Comparison of ENCODE assay signal across 1 cellular context in the genomic region with DNA sequence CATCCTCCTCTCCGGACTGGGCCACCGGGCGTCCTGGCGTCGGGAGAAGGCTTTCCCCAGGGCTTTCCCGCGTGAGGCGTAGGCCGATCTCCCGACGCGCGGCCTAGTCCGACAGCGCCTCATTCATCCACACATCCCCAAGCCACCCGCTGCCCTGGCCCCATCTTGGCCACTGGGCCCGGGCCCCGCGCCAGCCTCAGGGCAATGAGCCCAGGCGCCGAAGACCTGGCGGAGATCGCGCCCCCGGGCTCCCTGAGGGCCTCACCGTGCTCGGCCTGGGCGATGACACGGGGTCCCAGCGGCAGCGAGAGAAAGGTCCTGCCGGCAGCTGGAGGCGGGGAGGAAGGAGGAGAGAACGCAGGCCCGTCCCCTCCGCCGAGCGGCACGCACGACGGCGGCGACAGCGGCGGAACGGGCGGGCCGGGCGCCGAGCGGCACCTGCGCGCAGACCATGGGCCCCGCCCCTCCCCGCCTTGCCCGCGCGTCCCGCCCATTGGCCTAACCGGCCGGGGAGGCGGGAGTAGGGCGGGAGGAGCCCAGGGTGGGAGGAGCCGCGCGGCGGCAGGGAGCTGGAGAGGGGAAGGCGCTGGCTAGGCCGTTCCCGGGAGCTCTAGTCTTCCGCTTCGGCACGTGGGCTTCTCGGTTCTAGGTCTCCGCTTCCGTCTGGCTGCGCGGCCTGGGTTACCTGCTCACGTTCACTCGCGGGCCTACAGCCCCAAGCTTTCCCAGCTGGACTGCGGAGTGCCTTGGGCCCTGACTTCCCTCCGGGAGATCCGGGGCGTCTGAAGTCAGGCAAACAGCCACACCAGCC.
TF ChIP-seq lines count a peak whose summit lies in the region.

TSS of gene OLA1 (minus strand) at position 346 of the 811 bp plus-strand sequence. CDS start 1,717 bp downstream, outside the sequence.

TF ChIP-seq in HepG2, 621 proteins besides CTCF, POLR2A, EP300 and RAD21 (continued from another document and continues in another):
- TF ChIP-seq, protein P1, sequence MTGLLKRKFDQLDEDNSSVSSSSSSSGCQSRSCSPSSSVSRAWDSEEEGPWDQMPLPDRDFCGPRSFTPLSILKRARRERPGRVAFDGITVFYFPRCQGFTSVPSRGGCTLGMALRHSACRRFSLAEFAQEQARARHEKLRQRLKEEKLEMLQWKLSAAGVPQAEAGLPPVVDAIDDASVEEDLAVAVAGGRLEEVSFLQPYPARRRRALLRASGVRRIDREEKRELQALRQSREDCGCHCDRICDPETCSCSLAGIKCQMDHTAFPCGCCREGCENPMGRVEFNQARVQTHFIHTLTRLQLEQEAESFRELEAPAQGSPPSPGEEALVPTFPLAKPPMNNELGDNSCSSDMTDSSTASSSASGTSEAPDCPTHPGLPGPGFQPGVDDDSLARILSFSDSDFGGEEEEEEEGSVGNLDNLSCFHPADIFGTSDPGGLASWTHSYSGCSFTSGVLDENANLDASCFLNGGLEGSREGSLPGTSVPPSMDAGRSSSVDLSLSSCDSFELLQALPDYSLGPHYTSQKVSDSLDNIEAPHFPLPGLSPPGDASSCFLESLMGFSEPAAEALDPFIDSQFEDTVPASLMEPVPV (CRISPR knock-in tag; IDR thresholded peaks at IDR 0.05) = peak; percentile 82
- TF ChIP-seq KMT2A (CRISPR knock-in tag; IDR thresholded peaks at IDR 0.05) = peak; percentile 97
- TF ChIP-seq ZNF234 (CRISPR knock-in tag; conservative IDR thresholded peaks at IDR 0.05) = peak; percentile 69; the same call in 1 of the 2 replicates
- peak; percentile 96 for TF ChIP-seq BRD4 (CRISPR knock-in tag; IDR thresholded peaks at IDR 0.05)
- TF ChIP-seq, protein P2, sequence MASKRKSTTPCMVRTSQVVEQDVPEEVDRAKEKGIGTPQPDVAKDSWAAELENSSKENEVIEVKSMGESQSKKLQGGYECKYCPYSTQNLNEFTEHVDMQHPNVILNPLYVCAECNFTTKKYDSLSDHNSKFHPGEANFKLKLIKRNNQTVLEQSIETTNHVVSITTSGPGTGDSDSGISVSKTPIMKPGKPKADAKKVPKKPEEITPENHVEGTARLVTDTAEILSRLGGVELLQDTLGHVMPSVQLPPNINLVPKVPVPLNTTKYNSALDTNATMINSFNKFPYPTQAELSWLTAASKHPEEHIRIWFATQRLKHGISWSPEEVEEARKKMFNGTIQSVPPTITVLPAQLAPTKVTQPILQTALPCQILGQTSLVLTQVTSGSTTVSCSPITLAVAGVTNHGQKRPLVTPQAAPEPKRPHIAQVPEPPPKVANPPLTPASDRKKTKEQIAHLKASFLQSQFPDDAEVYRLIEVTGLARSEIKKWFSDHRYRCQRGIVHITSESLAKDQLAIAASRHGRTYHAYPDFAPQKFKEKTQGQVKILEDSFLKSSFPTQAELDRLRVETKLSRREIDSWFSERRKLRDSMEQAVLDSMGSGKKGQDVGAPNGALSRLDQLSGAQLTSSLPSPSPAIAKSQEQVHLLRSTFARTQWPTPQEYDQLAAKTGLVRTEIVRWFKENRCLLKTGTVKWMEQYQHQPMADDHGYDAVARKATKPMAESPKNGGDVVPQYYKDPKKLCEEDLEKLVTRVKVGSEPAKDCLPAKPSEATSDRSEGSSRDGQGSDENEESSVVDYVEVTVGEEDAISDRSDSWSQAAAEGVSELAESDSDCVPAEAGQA (IDR thresholded peaks at IDR 0.05; ENCODE audit: low read depth) = peak; percentile 26; the same call in 1 of the 2 replicates
- TF ChIP-seq, protein P2 (CRISPR knock-in tag; IDR thresholded peaks at IDR 0.05; ENCODE audit: borderline replicate concordance) = peak; percentile 88
- TF ChIP-seq, protein P3, sequence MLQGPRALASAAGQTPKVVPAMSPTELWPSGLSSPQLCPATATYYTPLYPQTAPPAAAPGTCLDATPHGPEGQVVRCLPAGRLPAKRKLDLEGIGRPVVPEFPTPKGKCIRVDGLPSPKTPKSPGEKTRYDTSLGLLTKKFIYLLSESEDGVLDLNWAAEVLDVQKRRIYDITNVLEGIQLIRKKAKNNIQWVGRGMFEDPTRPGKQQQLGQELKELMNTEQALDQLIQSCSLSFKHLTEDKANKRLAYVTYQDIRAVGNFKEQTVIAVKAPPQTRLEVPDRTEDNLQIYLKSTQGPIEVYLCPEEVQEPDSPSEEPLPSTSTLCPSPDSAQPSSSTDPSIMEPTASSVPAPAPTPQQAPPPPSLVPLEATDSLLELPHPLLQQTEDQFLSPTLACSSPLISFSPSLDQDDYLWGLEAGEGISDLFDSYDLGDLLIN (CRISPR knock-in tag; IDR thresholded peaks at IDR 0.05; ENCODE audit: borderline replicate concordance) = peak; percentile 87; the same call in 1 of the 2 replicates
- TF ChIP-seq RARA (CRISPR knock-in tag; IDR thresholded peaks at IDR 0.05) = peak; percentile 49
- TF ChIP-seq GTF2F1 (IDR thresholded peaks at IDR 0.05; ENCODE audit: low read length) = no peak
- peak; percentile 73 for TF ChIP-seq ZEB1 (IDR thresholded peaks at IDR 0.05; ENCODE audit: insufficient replicate concordance, low read depth)
- TF ChIP-seq KDM5A (IDR thresholded peaks at IDR 0.05; ENCODE audit: borderline replicate concordance, low read length) = peak; percentile 57; the same call in 1 of the 2 replicates
- TF ChIP-seq SNRNP70 (IDR thresholded peaks at IDR 0.05; ENCODE audit: low read depth, low read length) = no peak
- TF ChIP-seq, protein P4, sequence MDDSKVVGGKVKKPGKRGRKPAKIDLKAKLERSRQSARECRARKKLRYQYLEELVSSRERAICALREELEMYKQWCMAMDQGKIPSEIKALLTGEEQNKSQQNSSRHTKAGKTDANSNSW (CRISPR knock-in tag; IDR thresholded peaks at IDR 0.05; ENCODE audit: borderline replicate concordance) = peak; percentile 42
- no peak; the same call in 1 of the 2 replicates for TF ChIP-seq MYNN (CRISPR knock-in tag; IDR thresholded peaks at IDR 0.05; ENCODE audit: low read depth)
- peak; percentile 76 for TF ChIP-seq HINFP (CRISPR knock-in tag; IDR thresholded peaks at IDR 0.05; ENCODE audit: low read depth)
- peak; percentile 86; the same call in 1 of the 2 replicates for TF ChIP-seq MXD4 (CRISPR knock-in tag; IDR thresholded peaks at IDR 0.05)
- TF ChIP-seq, protein P5, sequence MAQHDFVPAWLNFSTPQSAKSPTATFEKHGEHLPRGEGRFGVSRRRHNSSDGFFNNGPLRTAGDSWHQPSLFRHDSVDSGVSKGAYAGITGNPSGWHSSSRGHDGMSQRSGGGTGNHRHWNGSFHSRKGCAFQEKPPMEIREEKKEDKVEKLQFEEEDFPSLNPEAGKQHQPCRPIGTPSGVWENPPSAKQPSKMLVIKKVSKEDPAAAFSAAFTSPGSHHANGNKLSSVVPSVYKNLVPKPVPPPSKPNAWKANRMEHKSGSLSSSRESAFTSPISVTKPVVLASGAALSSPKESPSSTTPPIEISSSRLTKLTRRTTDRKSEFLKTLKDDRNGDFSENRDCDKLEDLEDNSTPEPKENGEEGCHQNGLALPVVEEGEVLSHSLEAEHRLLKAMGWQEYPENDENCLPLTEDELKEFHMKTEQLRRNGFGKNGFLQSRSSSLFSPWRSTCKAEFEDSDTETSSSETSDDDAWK (CRISPR knock-in tag; IDR thresholded peaks at IDR 0.05) = no peak
- TF ChIP-seq, protein P6, sequence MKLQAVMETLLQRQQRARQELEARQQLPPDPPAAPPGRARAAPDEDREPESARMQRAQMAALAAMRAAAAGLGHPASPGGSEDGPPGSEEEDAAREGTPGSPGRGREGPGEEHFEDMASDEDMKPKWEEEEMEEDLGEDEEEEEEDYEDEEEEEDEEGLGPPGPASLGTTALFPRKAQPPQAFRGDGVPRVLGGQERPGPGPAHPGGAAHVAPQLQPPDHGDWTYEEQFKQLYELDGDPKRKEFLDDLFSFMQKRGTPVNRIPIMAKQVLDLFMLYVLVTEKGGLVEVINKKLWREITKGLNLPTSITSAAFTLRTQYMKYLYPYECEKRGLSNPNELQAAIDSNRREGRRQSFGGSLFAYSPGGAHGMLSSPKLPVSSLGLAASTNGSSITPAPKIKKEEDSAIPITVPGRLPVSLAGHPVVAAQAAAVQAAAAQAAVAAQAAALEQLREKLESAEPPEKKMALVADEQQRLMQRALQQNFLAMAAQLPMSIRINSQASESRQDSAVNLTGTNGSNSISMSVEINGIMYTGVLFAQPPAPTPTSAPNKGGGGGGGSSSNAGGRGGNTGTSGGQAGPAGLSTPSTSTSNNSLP (IDR thresholded peaks at IDR 0.05; ENCODE audit: low read depth, low read length) = no peak
- peak; percentile 91 for TF ChIP-seq ZNF761 (CRISPR knock-in tag; conservative IDR thresholded peaks at IDR 0.05)
- TF ChIP-seq, protein P7, sequence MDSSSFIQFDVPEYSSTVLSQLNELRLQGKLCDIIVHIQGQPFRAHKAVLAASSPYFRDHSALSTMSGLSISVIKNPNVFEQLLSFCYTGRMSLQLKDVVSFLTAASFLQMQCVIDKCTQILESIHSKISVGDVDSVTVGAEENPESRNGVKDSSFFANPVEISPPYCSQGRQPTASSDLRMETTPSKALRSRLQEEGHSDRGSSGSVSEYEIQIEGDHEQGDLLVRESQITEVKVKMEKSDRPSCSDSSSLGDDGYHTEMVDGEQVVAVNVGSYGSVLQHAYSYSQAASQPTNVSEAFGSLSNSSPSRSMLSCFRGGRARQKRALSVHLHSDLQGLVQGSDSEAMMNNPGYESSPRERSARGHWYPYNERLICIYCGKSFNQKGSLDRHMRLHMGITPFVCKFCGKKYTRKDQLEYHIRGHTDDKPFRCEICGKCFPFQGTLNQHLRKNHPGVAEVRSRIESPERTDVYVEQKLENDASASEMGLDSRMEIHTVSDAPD (CRISPR knock-in tag; IDR thresholded peaks at IDR 0.05) = peak; percentile 4; the same call in 1 of the 2 replicates
- no peak; the same call in 1 of the 2 replicates for TF ChIP-seq FOXJ3 (CRISPR knock-in tag; IDR thresholded peaks at IDR 0.05; ENCODE audit: borderline replicate concordance)
- TF ChIP-seq PLRG1 (conservative IDR thresholded peaks at IDR 0.05) = no peak
- peak; percentile 96 for TF ChIP-seq ZNF274 (CRISPR knock-in tag; IDR thresholded peaks at IDR 0.05)
- peak; percentile 41; the same call in 1 of the 2 replicates for TF ChIP-seq HOXA9 (CRISPR knock-in tag; IDR thresholded peaks at IDR 0.05; ENCODE audit: borderline replicate concordance)
- TF ChIP-seq ZMYM4 (CRISPR knock-in tag; IDR thresholded peaks at IDR 0.05) = peak; percentile 91
- no peak for TF ChIP-seq EHMT2 (IDR thresholded peaks at IDR 0.05; ENCODE audit: borderline replicate concordance, low read depth, low read length)
- 0 out of 2 replicates have a peak, but pooled peaks have one; percentile 3 for TF ChIP-seq RFX5 (IDR thresholded peaks at IDR 0.05; ENCODE audit: low read depth, low read length)
- peak; percentile 21; the same call in 1 of the 2 replicates for TF ChIP-seq ZNF124 (CRISPR knock-in tag; IDR thresholded peaks at IDR 0.05)
- TF ChIP-seq JUND (CRISPR knock-in tag; IDR thresholded peaks at IDR 0.05) = peak; percentile 21; the same call in 1 of the 2 replicates
- TF ChIP-seq MAX (IDR thresholded peaks at IDR 0.05) = peak; percentile 99
- no peak; the same call in 1 of the 2 replicates for TF ChIP-seq ZBTB39 (CRISPR knock-in tag; IDR thresholded peaks at IDR 0.05)
- no peak for TF ChIP-seq ZNF44 (CRISPR knock-in tag; IDR thresholded peaks at IDR 0.05)
- peak; percentile 72 for TF ChIP-seq TEAD2 (CRISPR knock-in tag; IDR thresholded peaks at IDR 0.05)
- peak; percentile 64; the same call in 1 of the 2 replicates for TF ChIP-seq ZNF292 (CRISPR knock-in tag; IDR thresholded peaks at IDR 0.05; ENCODE audit: borderline replicate concordance, low read depth)
